Comparison of ENCODE assay signal across 23 cellular contexts in genomic region chr2:228549390-228550007, GRCh38.
"Had no signal": no experiment of that assay in that cellular context is flagged by ENCODE, and none has a peak within 500 bp of the region (broad histone marks: within the 10 kb centered on the region; RNA-seq: fewer than 3 reads in every experiment).

No MANE protein-coding gene starts in this region.

- H3K9ac ChIP-seq: KMS-11 had no signal

- DNase-seq: activated B cell treated with CpG ODN at 0.5 μM for 24 hours; activated CD4-positive, alpha-beta T cell treated with anti-CD3 and anti-CD28 coated beads for 1 hour; activated CD4-positive, alpha-beta T cell treated with anti-CD3 and anti-CD28 coated beads, Interleukin-2, amount 10 ng/mL, durations not matched to agents 24 days and 14 days; activated CD4-positive, alpha-beta T cell treated with anti-CD3 and anti-CD28 coated beads, Interleukin-2, amount 50 U/mL, for 48 hours; activated effector memory CD4-positive, alpha-beta T cell treated with anti-CD3 and anti-CD28 coated beads, Interleukin-2, amount 50 U/mL, for 16 hours; activated naive CD4-positive, alpha-beta T cell treated with Interleukin-2 at 50 U/mL for 16 hours; activated naive CD8-positive, alpha-beta T cell treated with anti-CD3 and anti-CD28 coated beads, Interleukin-2, amount 50 U/mL, for 24 hours; activated T-cell treated with anti-CD3 and anti-CD28 coated beads, Interleukin-2, amount 50 U/mL, for 4 hours; amygdala; MM.1S; NCI-H1105; NCI-H1436; NCI-H1694 treated with DMSO at 0.1 percent for 48 hours; NCI-H2029 treated with DMSO at 0.1 percent for 48 hours; NCI-H510A treated with DMSO at 0.1 percent for 48 hours; NCI-H69; PC-3; SIG-M5; T-helper 17 cell; T-helper 9 cell had no signal

- H3K27ac ChIP-seq: KMS-11 had no signal

- H3K4me2 ChIP-seq: KMS-11 had no signal

- FAIRE-seq: astrocyte had no signal

- ATAC-seq: activated naive CD4-positive, alpha-beta T cell treated with anti-CD3 and anti-CD28 coated beads, Interleukin-2, amount 50 U/mL, for 72 hours; activated naive CD8-positive, alpha-beta T cell treated with anti-CD3 and anti-CD28 coated beads, Interleukin-2, amount 50 U/mL, for 24 hours; activated T-cell treated with anti-CD3 and anti-CD28 coated beads, Interleukin-2, amount 50 U/mL, for 4 hours; PC-3; T-helper 17 cell had no signal
